In genomic region chr22:50244420-50245213, GRCh38 we compare ENCODE assay signal across 1 cellular context.
TF ChIP-seq lines count a peak whose summit lies in the region.

TUBGCP6 (minus strand) TSS chr22:50245023; CDS start chr22:50244459, 564 bp downstream.

TF ChIP-seq in HepG2, 621 proteins besides CTCF, POLR2A, EP300 and RAD21 (continued from another document and continues in another):
- TF ChIP-seq PRDM15 (CRISPR knock-in tag; IDR thresholded peaks at IDR 0.05) (peak; percentile 32; the same call in 1 of the 2 replicates), PREB (CRISPR knock-in tag; IDR thresholded peaks at IDR 0.05) (no peak), HDAC1 (CRISPR knock-in tag; IDR thresholded peaks at IDR 0.05) (peak; percentile 99), ZNF234 (CRISPR knock-in tag; conservative IDR thresholded peaks at IDR 0.05) (no peak; the same call in 1 of the 2 replicates), ZNF777 (CRISPR knock-in tag; IDR thresholded peaks at IDR 0.05) (peak; percentile 53; the same call in 1 of the 2 replicates), ZNF256 (CRISPR knock-in tag; conservative IDR thresholded peaks at IDR 0.05) (peak; percentile 30; the same call in 1 of the 2 replicates), IKZF4 (CRISPR knock-in tag; IDR thresholded peaks at IDR 0.05; ENCODE audit: borderline replicate concordance, low read depth, not compliant biosample characterization) (peak; percentile 81), ZNF260 (CRISPR knock-in tag; IDR thresholded peaks at IDR 0.05; ENCODE audit: borderline replicate concordance, low read depth) (0 out of 2 replicates have a peak, but pooled peaks have one; percentile 57), FOXC1 (CRISPR knock-in tag; IDR thresholded peaks at IDR 0.05; ENCODE audit: borderline replicate concordance) (no peak), ZSCAN21 (CRISPR knock-in tag; IDR thresholded peaks at IDR 0.05; ENCODE audit: borderline replicate concordance) (peak; percentile 88), BRF2 (CRISPR knock-in tag; IDR thresholded peaks at IDR 0.05) (no peak), MAFF (IDR thresholded peaks at IDR 0.05; ENCODE audit: low read depth, low read length) (no peak), ZNF567 (CRISPR knock-in tag; IDR thresholded peaks at IDR 0.05; ENCODE audit: borderline replicate concordance) (peak; percentile 92; the same call in 1 of the 2 replicates), SIN3B (IDR thresholded peaks at IDR 0.05; ENCODE audit: low read length) (peak; percentile 81; the same call in 1 of the 2 replicates), SNAPC4 (CRISPR knock-in tag; IDR thresholded peaks at IDR 0.05) (no peak), TBX2 (CRISPR knock-in tag; IDR thresholded peaks at IDR 0.05; ENCODE audit: borderline replicate concordance) (peak; percentile 75), ZBTB40 (IDR thresholded peaks at IDR 0.05) (peak; percentile 80), ZBTB40 (CRISPR knock-in tag; IDR thresholded peaks at IDR 0.05) (no peak), ELF4 (CRISPR knock-in tag; IDR thresholded peaks at IDR 0.05; ENCODE audit: borderline replicate concordance) (no peak), MXD4 (CRISPR knock-in tag; IDR thresholded peaks at IDR 0.05) (peak; percentile 69), NR2F2 (IDR thresholded peaks at IDR 0.05; ENCODE audit: borderline replicate concordance, low read depth) (peak; percentile 48; the same call in 1 of the 2 replicates), ZNF501 (CRISPR knock-in tag; IDR thresholded peaks at IDR 0.05) (peak; percentile 95), PATZ1 (CRISPR knock-in tag; IDR thresholded peaks at IDR 0.05) (peak; percentile 24; the same call in 1 of the 2 replicates), SNAPC2 (CRISPR knock-in tag; IDR thresholded peaks at IDR 0.05) (0 out of 2 replicates have a peak, but pooled peaks have one; percentile 27), ZNF720 (CRISPR knock-in tag; IDR thresholded peaks at IDR 0.05) (no peak), GMEB1 (CRISPR knock-in tag; IDR thresholded peaks at IDR 0.05; ENCODE audit: borderline replicate concordance) (peak; percentile 96), ZNF597 (CRISPR knock-in tag; IDR thresholded peaks at IDR 0.05) (no peak)
